8 cellular contexts compared by ENCODE assay signal in the genomic region with DNA sequence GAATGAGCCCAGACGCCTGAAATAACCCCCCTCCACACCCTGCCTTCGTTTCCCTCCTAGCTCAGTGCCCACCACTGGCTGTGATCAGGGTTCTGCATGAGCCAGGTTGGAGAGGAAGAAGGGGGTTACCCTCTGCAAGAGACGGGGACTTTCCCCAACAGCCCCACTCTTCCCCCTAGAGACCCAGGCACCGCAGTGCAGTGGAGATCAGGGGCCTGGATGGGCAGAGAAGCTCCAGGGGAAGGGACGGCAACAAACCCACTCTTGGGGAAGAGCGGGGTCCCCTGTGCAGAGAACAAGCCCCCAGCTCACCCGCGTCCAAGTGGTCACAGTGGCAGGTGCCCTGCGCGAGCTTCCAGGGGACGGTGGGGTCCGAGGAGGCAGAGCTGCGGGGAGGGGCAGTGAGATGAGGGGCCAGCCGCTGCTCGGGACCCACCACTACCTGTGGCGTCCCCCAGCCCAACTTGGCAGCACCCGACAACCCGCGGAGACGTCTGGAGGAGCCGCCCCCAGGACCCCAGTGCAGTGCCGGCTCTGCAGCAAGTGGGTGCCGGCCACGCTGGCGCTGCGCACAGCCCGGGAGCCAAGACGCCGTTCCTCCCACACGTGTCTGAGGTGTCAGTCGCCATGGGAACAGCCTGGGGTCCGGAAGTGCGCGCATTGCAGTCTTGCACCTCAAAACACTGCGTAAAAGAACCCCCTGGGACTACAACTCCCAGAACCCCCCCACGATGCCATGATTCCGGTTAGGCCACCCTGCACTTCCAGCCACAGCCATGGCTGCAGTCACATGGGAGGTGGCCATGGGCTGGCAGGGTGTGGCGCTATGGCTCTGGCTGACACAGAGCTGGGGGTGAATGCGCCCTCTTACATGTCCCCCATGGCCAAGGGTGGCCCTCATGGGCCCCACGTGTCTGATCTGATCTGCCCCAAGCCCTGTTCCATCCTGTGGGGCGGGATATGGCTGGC. TPM values are rescaled to one million over a fixed set of nuclear protein-coding genes. Genes with fewer than 3 reads are reported as not detected.
A peak's percentile ranks its signal among the peaks of the same experiment; 100 is the strongest.
DNase-seq lines count a peak whose midpoint lies in the region; ATAC-seq, FAIRE-seq and TF ChIP-seq lines count a peak whose summit lies in the region.

No MANE protein-coding gene starts in this region.

- H2AK5ac ChIP-seq in trophoblast cell (ENCODE audit: low read length) = no peak overlapping the region

- peaks cover 14% of the 10 kb centered on the region for H3K27me3 Mint-ChIP-seq in activated naive CD4-positive, alpha-beta T cell treated with anti-CD3 and anti-CD28 coated beads, Interleukin-2, amount 10 ng/mL, durations not matched to agents 7 days and 5 days
- H3K27me3 Mint-ChIP-seq in naive thymus-derived CD8-positive, alpha-beta T cell = no peaks in the 10 kb centered on the region

- H3K27me3 ChIP-seq in uterus (no peaks in the 10 kb centered on the region), trophoblast cell (ENCODE audit: insufficient read depth, low read length) (no peaks in the 10 kb centered on the region)

- no peak overlapping the region for H3K14ac ChIP-seq in trophoblast cell (ENCODE audit: low read length)

- no peak overlapping the region for H4K8ac ChIP-seq in trophoblast cell (ENCODE audit: low read depth, low read length)

- H3K18ac ChIP-seq in trophoblast cell (ENCODE audit: low read length) = no peak overlapping the region

- CTCF ChIA-PET in OCI-LY7 (lab: Charles Lee; ENCODE audit: unreplicated experiment) = no interaction called here
- CTCF ChIA-PET in activated naive CD4-positive, alpha-beta T cell treated with anti-CD3 and anti-CD28 coated beads, Interleukin-2, amount 10 ng/mL, durations not matched to agents 7 days and 5 days (lab: Charles Lee) = no interaction called here

- TF ChIP-seq POLR2A in GM12892 (IDR thresholded peaks at IDR 0.05; ENCODE audit: low read depth, low read length) = no peak
- no peak for TF ChIP-seq POLR2A in uterus (IDR thresholded peaks at IDR 0.05)

- POLR2A ChIA-PET in OCI-LY7 (lab: Charles Lee) = interaction anchor here (0.7 kb wide), 1 partner anchor 369 kb away, joined by 9 read pairs; a partner anchor contains a TSS
- POLR2A ChIA-PET in naive thymus-derived CD8-positive, alpha-beta T cell (lab: Charles Lee) = interaction anchor here (0.6 to 5.6 kb wide), 8 partner anchors 12 to 333 kb away, joined by 3 to 29 read pairs (median 4); a partner anchor contains a TSS

- BruUV-seq in OCI-LY7 (replicated peaks; lab: Mats Ljungman, UMichigan) = no TSS peak

- H4K20me1 ChIP-seq in OCI-LY7 (ENCODE audit: insufficient read depth, low read length) = no peaks in the 10 kb centered on the region

- H3K4me1 ChIP-seq in OCI-LY7 (ENCODE audit: insufficient read depth, low read length, poor library complexity, severe bottlenecking) = peaks cover 11% of the 10 kb centered on the region
- no peaks in the 10 kb centered on the region for H3K4me1 ChIP-seq in uterus
- H3K4me1 ChIP-seq in trophoblast cell (ENCODE audit: control insufficient read depth in 1 of 2, insufficient read depth in 2 of 2, low read length in 2 of 2) = no peaks in the 10 kb centered on the region

- H2AFZ ChIP-seq in OCI-LY7 (ENCODE audit: low read length) (peak overlapping the region; percentile 52; the same call in 1 of the 2 replicates), trophoblast cell (ENCODE audit: insufficient read depth, low read length, poor library complexity) (no peak overlapping the region)

- peak overlapping the region; percentile 34 for H3K4me3 ChIP-seq in OCI-LY7 (ENCODE audit: low read depth, low read length, poor library complexity, severe bottlenecking)
- no peak overlapping the region for H3K4me3 ChIP-seq in uterus
- no peak overlapping the region for H3K4me3 ChIP-seq in trophoblast cell (ENCODE audit: low read depth, low read length)

- H3K4ac ChIP-seq in trophoblast cell (ENCODE audit: low read depth, low read length) = no peak overlapping the region

- H3K4me1 Mint-ChIP-seq in activated naive CD4-positive, alpha-beta T cell treated with anti-CD3 and anti-CD28 coated beads, Interleukin-2, amount 10 ng/mL, durations not matched to agents 7 days and 5 days = peaks cover 16% of the 10 kb centered on the region
- peaks cover 9 to 33% (median 14%) of the 10 kb centered on the region in 4 donors for H3K4me1 Mint-ChIP-seq in naive thymus-derived CD8-positive, alpha-beta T cell

- H3K4me2 ChIP-seq in OCI-LY7 (ENCODE audit: low read length) (peak overlapping the region; percentile 35), trophoblast cell (ENCODE audit: low read length) (no peak overlapping the region)

- H3K79me2 ChIP-seq in OCI-LY7 (ENCODE audit: insufficient read depth, low read depth, low read length) = no peaks in the 10 kb centered on the region
- no peaks in the 10 kb centered on the region for H3K79me2 ChIP-seq in trophoblast cell (ENCODE audit: control insufficient read depth, insufficient read depth, low read length, poor library complexity)

- H3K27ac ChIP-seq in OCI-LY7 (ENCODE audit: low read depth, low read length, poor library complexity, severe bottlenecking) (no peak overlapping the region), uterus (no peak overlapping the region), trophoblast cell (ENCODE audit: low read depth, low read length) (no peak overlapping the region)

- H3K36me3 ChIP-seq in OCI-LY7 (ENCODE audit: insufficient read depth, low read length) (no peaks in the 10 kb centered on the region), uterus (no peaks in the 10 kb centered on the region), trophoblast cell (ENCODE audit: control insufficient read depth in 1 of 2, insufficient read depth in 2 of 2, low read length in 2 of 2) (no peaks in the 10 kb centered on the region)

- peak overlapping the region; percentile 33 for H3K27ac Mint-ChIP-seq in activated naive CD4-positive, alpha-beta T cell treated with anti-CD3 and anti-CD28 coated beads, Interleukin-2, amount 10 ng/mL, durations not matched to agents 7 days and 5 days
- H3K27ac Mint-ChIP-seq in naive thymus-derived CD8-positive, alpha-beta T cell = peak overlapping the region; percentile 14 to 100 (median 92)

- H3K4me3 Mint-ChIP-seq in activated naive CD4-positive, alpha-beta T cell treated with anti-CD3 and anti-CD28 coated beads, Interleukin-2, amount 10 ng/mL, durations not matched to agents 7 days and 5 days = peak overlapping the region; percentile 40
- peak overlapping the region; percentile 75 to 96 (median 86) for H3K4me3 Mint-ChIP-seq in naive thymus-derived CD8-positive, alpha-beta T cell

- H4K91ac ChIP-seq in trophoblast cell (ENCODE audit: low read depth, low read length) = no peak overlapping the region

- no peak overlapping the region for H3K23ac ChIP-seq in trophoblast cell (ENCODE audit: low read length)

- H2BK12ac ChIP-seq in trophoblast cell (ENCODE audit: low read length) = no peak overlapping the region

- no peaks in the 10 kb centered on the region for H3K79me1 ChIP-seq in trophoblast cell (ENCODE audit: low read length)

- H3K36me3 Mint-ChIP-seq in activated naive CD4-positive, alpha-beta T cell treated with anti-CD3 and anti-CD28 coated beads, Interleukin-2, amount 10 ng/mL, durations not matched to agents 7 days and 5 days = no peaks in the 10 kb centered on the region
- H3K36me3 Mint-ChIP-seq in naive thymus-derived CD8-positive, alpha-beta T cell = no peaks in the 10 kb centered on the region

- H2BK120ac ChIP-seq in trophoblast cell (ENCODE audit: insufficient read depth, low read length, poor library complexity) = no peak overlapping the region

- peak; percentile 83 to 87 for ATAC-seq in naive thymus-derived CD8-positive, alpha-beta T cell

- H3K9ac ChIP-seq in trophoblast cell (ENCODE audit: low read length) = no peak overlapping the region

- no peaks in the 10 kb centered on the region for H3K9me2 ChIP-seq in OCI-LY7 (ENCODE audit: insufficient read depth, low read length)

- TF ChIP-seq CTCF in OCI-LY7 (conservative IDR thresholded peaks at IDR 0.05; ENCODE audit: low read length) (no peak), uterus (IDR thresholded peaks at IDR 0.05) (no peak)

- H4K12ac ChIP-seq in trophoblast cell (ENCODE audit: low read depth, low read length) = no peak overlapping the region

- FAIRE-seq in GM12892 (lab: Jason Lieb, UNC) = no peak

- no peaks in the 10 kb centered on the region for H3K9me3 ChIP-seq in OCI-LY7 (ENCODE audit: low read length)
- H3K9me3 ChIP-seq in uterus = no peaks in the 10 kb centered on the region
- no peaks in the 10 kb centered on the region for H3K9me3 ChIP-seq in trophoblast cell (ENCODE audit: insufficient read depth, low read depth, low read length)

- DNase-seq in GM12892 (ENCODE audit: insufficient read length) (peak; percentile 45), OCI-LY7 (ENCODE audit: low spot score) (peak; percentile 14), inferior parietal cortex (ENCODE audit: extremely low spot score) (no peak), uterus (no peak), trophoblast cell (no peak), SIG-M5 (lab: John Stamatoyannopoulos, UW) (no peak)
- DNase-seq in activated naive CD4-positive, alpha-beta T cell treated with anti-CD3 and anti-CD28 coated beads, Interleukin-2, amount 10 ng/mL, durations not matched to agents 7 days and 5 days = peak; percentile 85
- DNase-seq in naive thymus-derived CD8-positive, alpha-beta T cell = peak; percentile 47 to 93 (median 88)

- no peak overlapping the region for H2BK5ac ChIP-seq in trophoblast cell (ENCODE audit: low read depth, low read length, poor library complexity)

- H3K9me3 Mint-ChIP-seq in activated naive CD4-positive, alpha-beta T cell treated with anti-CD3 and anti-CD28 coated beads, Interleukin-2, amount 10 ng/mL, durations not matched to agents 7 days and 5 days = no peaks in the 10 kb centered on the region
- H3K9me3 Mint-ChIP-seq in naive thymus-derived CD8-positive, alpha-beta T cell = no peaks in the 10 kb centered on the region

- intact Hi-C loops in OCI-LY7 (cut with micrococcal nuclease; ENCODE audit: unreplicated experiment) (no loop called here), uterus (cut with DNase I; ENCODE audit: low total_unique reads) (no loop called here)

- WGBS in trophoblast cell (ENCODE audit: extremely low coverage, insufficient coverage, insufficient read length) = no CpG with 5 or more reads among the region's 41 CpGs

RNA-seq across cellular contexts. Expression of a gene that starts 45.8 kb away (rescaled TPM):
- 45.0 TPM for polyA plus RNA-seq in GM12892 (2012; ENCODE audit: missing spikeins)
- total RNA-seq in OCI-LY7 (2014; rRNA removed; shearing (Covaris generic)) = 37.1 and 51.5 TPM in 2 replicates
- total RNA-seq in OCI-LY7 (2022) (63.6 and 74.3 TPM in 2 replicates), uterus (10 to 100 TPM; 20.6 to 52.6 (median 41.1) TPM)
- 100 to 1,000 TPM; 106 to 109 TPM for total RNA-seq in naive thymus-derived CD8-positive, alpha-beta T cell
- 10 to 100 TPM; 74.7 to 94.5 (median 89.9) TPM for polyA plus RNA-seq in naive thymus-derived CD8-positive, alpha-beta T cell
- 78.5 and 78.8 TPM in 2 replicates for polyA plus RNA-seq in trophoblast cell (2013)

Comparison
In these comparisons a context has a peak if more than half of its experiments do, and no peak if none do; other contexts are left out.
1. DNase-seq: peak in GM12892 (single experiment), OCI-LY7 (single experiment), activated naive CD4-positive, alpha-beta T cell treated with anti-CD3 and anti-CD28 coated beads, Interleukin-2, amount 10 ng/mL, durations not matched to agents 7 days and 5 days (single experiment) and naive thymus-derived CD8-positive, alpha-beta T cell (10 of 10); none in inferior parietal cortex (single experiment), uterus (0 of 2), trophoblast cell (0 of 2) and SIG-M5 (single experiment).